Comparison of ENCODE assay signal across 8 cellular contexts in the genomic region with DNA sequence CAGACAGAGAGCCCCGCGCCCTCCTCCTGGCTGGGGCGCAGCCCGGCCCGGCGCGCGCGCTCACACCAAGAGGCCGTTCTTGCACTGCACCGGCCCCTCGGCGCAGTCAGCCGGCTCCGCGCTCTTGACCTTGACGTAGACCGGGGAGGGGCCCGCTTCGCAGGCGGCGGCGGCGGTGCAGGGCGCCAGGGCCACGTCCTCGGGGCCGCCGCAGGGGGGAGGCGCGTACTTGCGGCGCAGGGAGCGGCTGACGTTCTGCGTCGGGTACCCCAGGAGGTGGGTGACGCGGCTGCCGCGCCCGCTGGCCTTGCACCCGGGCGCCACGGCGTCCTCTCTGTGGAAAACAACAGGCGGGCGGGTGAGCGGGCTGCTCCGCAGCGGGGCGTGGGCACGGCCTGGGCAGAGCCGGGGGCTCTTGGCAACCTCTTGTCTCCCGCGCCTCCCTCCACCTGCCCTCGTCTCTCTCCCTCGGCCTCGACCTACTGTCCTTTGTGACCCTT.
A peak's percentile ranks its signal among the peaks of the same experiment; 100 is the strongest.
DNase-seq lines count a peak whose midpoint lies in the region; ATAC-seq lines count a peak whose summit lies in the region.

No MANE protein-coding gene starts in this region.

- ATAC-seq in GM18867 (IDR thresholded peaks at IDR 0.05; ENCODE audit: unreplicated experiment) (peak; percentile 90), HG03175 (IDR thresholded peaks at IDR 0.05; ENCODE audit: unreplicated experiment) (peak; percentile 82)

- DNase-seq in 8988T, result peak; percentile 79
- peak; percentile 92 for DNase-seq in NOMO-1 treated with DMSO at 0.1 percent for 48 hours (lab: John Stamatoyannopoulos, UW; ENCODE audit: unreplicated experiment)
- DNase-seq in activated T-cell treated with anti-CD3 and anti-CD28 coated beads for 4 hours, result peak; percentile 47
- peak; percentile 61 for DNase-seq in epidermal melanocyte (ENCODE audit: insufficient read length, low spot score)
- DNase-seq in midbrain (lab: John Stamatoyannopoulos, UW), result peak; percentile 77
- DNase-seq in stimulated activated CD8-positive, alpha-beta memory T cell treated with anti-CD3 and anti-CD28 coated beads, Interleukin-15, amount 100 ng/mL, for 24 hours (ENCODE audit: low read depth), result peak; percentile 41

Comparison
In these comparisons a context has a peak if more than half of its experiments do, and no peak if none do; other contexts are left out.
1. Peak in every context shown above with its lines: DNase-seq and ATAC-seq.
2. DNase-seq: peak in every context shown above with its lines; median percentile 92 in NOMO-1 treated with DMSO at 0.1 percent for 48 hours; 79 in 8988T; 77 in midbrain; 61 in epidermal melanocyte; 47 in activated T-cell treated with anti-CD3 and anti-CD28 coated beads for 4 hours; 41 in stimulated activated CD8-positive, alpha-beta memory T cell treated with anti-CD3 and anti-CD28 coated beads, Interleukin-15, amount 100 ng/mL, for 24 hours.